Comparison of ENCODE assay signal across 1 cellular context in genomic region chr3:131072845-131073244, GRCh38.
TF ChIP-seq lines count a peak whose summit lies in the region.

No MANE protein-coding gene starts in this region.

TF ChIP-seq in K562, 482 proteins besides CTCF, POLR2A, EP300 and RAD21 (continued from another document):
- TF ChIP-seq ZNF395 (CRISPR knock-in tag; IDR thresholded peaks at IDR 0.05) (peak; percentile 58; the same call in 1 of the 2 replicates), ZNF655 (CRISPR knock-in tag; IDR thresholded peaks at IDR 0.05) (no peak), ZNF644 (tag; IDR thresholded peaks at IDR 0.05; ENCODE audit: low read depth) (peak; percentile 2; the same call in 1 of the 2 replicates), ZNF586 (CRISPR knock-in tag; conservative IDR thresholded peaks at IDR 0.05) (no peak), TEAD2 (tag; IDR thresholded peaks at IDR 0.05) (0 out of 2 replicates have a peak, but pooled peaks have one; percentile 65), NFE2 (IDR thresholded peaks at IDR 0.05; ENCODE audit: low read depth) (peak; percentile 50)
- TF ChIP-seq, protein P1, sequence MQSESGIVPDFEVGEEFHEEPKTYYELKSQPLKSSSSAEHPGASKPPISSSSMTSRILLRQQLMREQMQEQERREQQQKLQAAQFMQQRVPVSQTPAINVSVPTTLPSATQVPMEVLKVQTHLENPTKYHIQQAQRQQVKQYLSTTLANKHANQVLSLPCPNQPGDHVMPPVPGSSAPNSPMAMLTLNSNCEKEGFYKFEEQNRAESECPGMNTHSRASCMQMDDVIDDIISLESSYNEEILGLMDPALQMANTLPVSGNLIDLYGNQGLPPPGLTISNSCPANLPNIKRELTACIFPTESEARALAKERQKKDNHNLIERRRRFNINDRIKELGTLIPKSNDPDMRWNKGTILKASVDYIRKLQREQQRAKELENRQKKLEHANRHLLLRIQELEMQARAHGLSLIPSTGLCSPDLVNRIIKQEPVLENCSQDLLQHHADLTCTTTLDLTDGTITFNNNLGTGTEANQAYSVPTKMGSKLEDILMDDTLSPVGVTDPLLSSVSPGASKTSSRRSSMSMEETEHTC (IDR thresholded peaks at IDR 0.05) = peak; percentile 51; the same call in 1 of the 2 replicates
